2 cellular contexts compared by ENCODE assay signal in the genomic region with DNA sequence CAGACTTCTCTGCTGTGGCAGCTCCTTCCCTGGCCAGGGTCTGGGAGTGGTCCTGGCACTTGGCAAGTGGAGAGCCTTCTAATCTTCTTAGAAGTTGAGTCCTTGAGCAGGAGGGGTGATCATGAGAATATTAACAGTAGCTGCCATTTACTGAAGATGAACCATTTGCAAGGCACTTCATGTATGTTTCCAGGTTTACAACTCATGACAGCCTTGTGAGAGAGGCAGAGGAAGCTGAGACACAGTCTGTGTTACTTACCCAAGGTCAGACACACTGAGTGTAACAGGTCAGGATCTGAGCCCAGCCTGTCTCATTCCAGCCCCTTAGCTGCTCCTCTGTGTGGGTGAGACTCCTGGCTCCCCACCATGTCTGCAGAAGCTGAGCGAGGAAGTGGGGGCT.
TF ChIP-seq lines count a peak whose summit lies in the region.

No MANE protein-coding gene starts in this region.

TF ChIP-seq in HepG2, 621 proteins besides CTCF, POLR2A, EP300 and RAD21:
- no peak for TF ChIP-seq MBD4 (IDR thresholded peaks at IDR 0.05; ENCODE audit: borderline replicate concordance, low read length)
- 0 out of 2 replicates have a peak, but pooled peaks have one; percentile 17 for TF ChIP-seq CHCHD3 (CRISPR knock-in tag; IDR thresholded peaks at IDR 0.05)
TF ChIP-seq in HepG2: peak in this region for 1.

TF ChIP-seq in GM12878, 131 proteins besides CTCF, POLR2A, EP300 and RAD21:
- no peak for TF ChIP-seq ZNF384 (IDR thresholded peaks at IDR 0.05; ENCODE audit: borderline replicate concordance, low read depth, low read length)
- TF ChIP-seq, protein P1, sequence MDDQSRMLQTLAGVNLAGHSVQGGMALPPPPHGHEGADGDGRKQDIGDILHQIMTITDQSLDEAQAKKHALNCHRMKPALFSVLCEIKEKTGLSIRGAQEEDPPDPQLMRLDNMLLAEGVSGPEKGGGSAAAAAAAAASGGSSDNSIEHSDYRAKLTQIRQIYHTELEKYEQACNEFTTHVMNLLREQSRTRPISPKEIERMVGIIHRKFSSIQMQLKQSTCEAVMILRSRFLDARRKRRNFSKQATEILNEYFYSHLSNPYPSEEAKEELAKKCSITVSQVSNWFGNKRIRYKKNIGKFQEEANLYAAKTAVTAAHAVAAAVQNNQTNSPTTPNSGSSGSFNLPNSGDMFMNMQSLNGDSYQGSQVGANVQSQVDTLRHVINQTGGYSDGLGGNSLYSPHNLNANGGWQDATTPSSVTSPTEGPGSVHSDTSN (IDR thresholded peaks at IDR 0.05; ENCODE audit: insufficient replicate concordance, low read depth, low read length): peak; percentile 9
TF ChIP-seq in GM12878: peak in this region for 1.
